15 cellular contexts compared by ENCODE assay signal in genomic region chr21:32329331-32329730, GRCh38. TPM values are rescaled to one million over a fixed set of nuclear protein-coding genes. Genes with fewer than 3 reads are reported as not detected.
DNase-seq lines count a peak whose midpoint lies in the region; ATAC-seq and TF ChIP-seq lines count a peak whose summit lies in the region.
"Had no signal": no experiment of that assay in that cellular context is flagged by ENCODE, and none has a peak within 500 bp of the region (broad histone marks: within the 10 kb centered on the region; RNA-seq: fewer than 3 reads in every experiment).

No MANE protein-coding gene starts in this region.

- H3K36me3 ChIP-seq in mesendoderm (ENCODE audit: control insufficient read depth, insufficient read depth, low read length) (peaks cover 7% of the 10 kb centered on the region), subcutaneous abdominal adipose tissue (ENCODE audit: control insufficient read depth in 5 of 5, insufficient read depth in 5 of 5, low read length in 5 of 5) (peaks cover 14 to 51% (median 46%) of the 10 kb centered on the region in 5 donors), OCI-LY7 (ENCODE audit: insufficient read depth, low read length) (peaks cover 98% of the 10 kb centered on the region), mammary epithelial cell (ENCODE audit: insufficient read depth, low read length) (peaks cover 45% of the 10 kb centered on the region)

- no peaks in the 10 kb centered on the region for H3K27me3 Mint-ChIP-seq in activated CD8-positive, alpha-beta memory T cell treated with anti-CD3 and anti-CD28 coated beads, Interleukin-2, amount 10 ng/mL, durations not matched to agents 7 days and 5 days
- H3K27me3 Mint-ChIP-seq: CD8-positive, alpha-beta memory T cell had no signal

- BruUV-seq in OCI-LY7 (replicated peaks; lab: Mats Ljungman, UMichigan), result no TSS peak
- no TSS peak for BruUV-seq in mammary epithelial cell (replicated peaks; lab: Mats Ljungman, UMichigan)

- no peak overlapping the region for H2BK15ac ChIP-seq in mesendoderm (replicated peaks; ENCODE audit: low read depth)

- peaks cover 8% of the 10 kb centered on the region for H3K4me1 ChIP-seq in mesendoderm (ENCODE audit: control insufficient read depth, low read depth, low read length)
- H3K4me1 ChIP-seq in subcutaneous abdominal adipose tissue (ENCODE audit: control insufficient read depth in 5 of 5, insufficient read depth in 5 of 5, low read length in 5 of 5), result peaks cover 0 to 29% (median 16%) of the 10 kb centered on the region in 5 donors
- H3K4me1 ChIP-seq in OCI-LY7 (ENCODE audit: insufficient read depth, low read length, poor library complexity, severe bottlenecking), result no peaks in the 10 kb centered on the region
- H3K4me1 ChIP-seq in mammary epithelial cell (ENCODE audit: insufficient read depth, low read length), result no peaks in the 10 kb centered on the region

- no peaks in the 10 kb centered on the region for H3K4me1 Mint-ChIP-seq in activated CD8-positive, alpha-beta memory T cell treated with anti-CD3 and anti-CD28 coated beads, Interleukin-2, amount 10 ng/mL, durations not matched to agents 7 days and 5 days

- WGBS in mesendoderm (ENCODE audit: extremely low coverage, insufficient coverage, low lambda C conversion rate), result no CpG with 5 or more reads among the region's 2 CpGs
- WGBS in mammary epithelial cell (ENCODE audit: low coverage, missing lambda C conversion rate), result 98% methylated on average over 2 of the region's 2 CpGs

- CTCF ChIA-PET in OCI-LY7 (lab: Charles Lee; ENCODE audit: unreplicated experiment) (no interaction called here), mammary epithelial cell (lab: Charles Lee; ENCODE audit: low non-redundant PET) (no interaction called here)
- CTCF ChIA-PET in activated CD8-positive, alpha-beta memory T cell treated with anti-CD3 and anti-CD28 coated beads, Interleukin-2, amount 10 ng/mL, durations not matched to agents 7 days and 5 days (lab: Charles Lee), result no interaction called here

- no peaks in the 10 kb centered on the region for H3K79me2 ChIP-seq in mesendoderm (ENCODE audit: control insufficient read depth, insufficient read depth, low read length)
- no peaks in the 10 kb centered on the region for H3K79me2 ChIP-seq in OCI-LY7 (ENCODE audit: insufficient read depth, low read depth, low read length)
- H3K79me2 ChIP-seq in mammary epithelial cell (ENCODE audit: insufficient read depth, low read length), result peaks cover 16% of the 10 kb centered on the region

- H3K4me3 ChIP-seq in mesendoderm (ENCODE audit: low read length) (no peak overlapping the region), subcutaneous abdominal adipose tissue (ENCODE audit: low read depth in 1 of 5, low read length in 5 of 5) (no peak overlapping the region), OCI-LY7 (ENCODE audit: low read depth, low read length, poor library complexity, severe bottlenecking) (no peak overlapping the region), mammary epithelial cell (replicated peaks in 1 of 3; ENCODE audit: insufficient read depth in 1 of 3, low read depth in 2 of 3, low read length in 3 of 3) (no peak overlapping the region)

- H2BK120ac ChIP-seq in mesendoderm (ENCODE audit: low read depth, low read length), result no peak overlapping the region

- no peaks in the 10 kb centered on the region for H4K20me1 ChIP-seq in OCI-LY7 (ENCODE audit: insufficient read depth, low read length)
- no peaks in the 10 kb centered on the region for H4K20me1 ChIP-seq in mammary epithelial cell (ENCODE audit: insufficient read depth, low read length)

- no peaks in the 10 kb centered on the region for H3K9me3 Mint-ChIP-seq in activated CD8-positive, alpha-beta memory T cell treated with anti-CD3 and anti-CD28 coated beads, Interleukin-2, amount 10 ng/mL, durations not matched to agents 7 days and 5 days (ENCODE audit: low read depth)
- H3K9me3 Mint-ChIP-seq: CD8-positive, alpha-beta memory T cell had no signal

- intact Hi-C loops in OCI-LY7 (cut with micrococcal nuclease; ENCODE audit: unreplicated experiment) (no loop called here), mammary epithelial cell (cut with micrococcal nuclease) (no loop called here)

- in situ Hi-C loops in mammary epithelial cell (cut with MboI; ENCODE audit: low sequenced_read_pairs in 2 of 2), result no loop called here

- H3K9me2 ChIP-seq in OCI-LY7 (ENCODE audit: insufficient read depth, low read length), result no peaks in the 10 kb centered on the region

- no peak for ATAC-seq in activated CD8-positive, alpha-beta memory T cell treated with anti-CD3 and anti-CD28 coated beads, Interleukin-2, amount 10 ng/mL, durations not matched to agents 7 days and 5 days

- H3K79me1 ChIP-seq in mesendoderm (ENCODE audit: low read length), result no peaks in the 10 kb centered on the region

- H2AFZ ChIP-seq in OCI-LY7 (ENCODE audit: low read length), result no peak overlapping the region
- H2AFZ ChIP-seq in mammary epithelial cell (ENCODE audit: low read depth, low read length), result no peak overlapping the region

- H3K4ac ChIP-seq in mesendoderm (ENCODE audit: low read depth, low read length), result no peak overlapping the region

- no peak overlapping the region for H4K5ac ChIP-seq in mesendoderm (ENCODE audit: low read length)

- no peak overlapping the region for H2AK5ac ChIP-seq in mesendoderm (ENCODE audit: low read length)

- DNase-seq in LHCN-M2 (ENCODE audit: low read depth), result peak; percentile 42
- no peak for DNase-seq in mesendoderm
- no peak for DNase-seq in OCI-LY7 (ENCODE audit: low spot score)
- no peak for DNase-seq in mammary epithelial cell
- no peak for DNase-seq in epidermal melanocyte (ENCODE audit: insufficient read length, low spot score)
- DNase-seq in activated CD8-positive, alpha-beta memory T cell treated with anti-CD3 and anti-CD28 coated beads, Interleukin-2, amount 10 ng/mL, durations not matched to agents 7 days and 5 days, result no peak
- DNase-seq: activated CD8-positive, alpha-beta memory T cell treated with anti-CD3 and anti-CD28 coated beads for 24 hours; CD8-positive, alpha-beta memory T cell; H7; islet precursor cell; KBM-7; NCI-H2107; occipital lobe had no signal

- no peak overlapping the region for H2BK5ac ChIP-seq in mesendoderm (ENCODE audit: low read length)

- dilution Hi-C loops in mammary epithelial cell (cut with HindIII; ENCODE audit: low sequenced_read_pairs), result no loop called here

- H3K27ac Mint-ChIP-seq in activated CD8-positive, alpha-beta memory T cell treated with anti-CD3 and anti-CD28 coated beads, Interleukin-2, amount 10 ng/mL, durations not matched to agents 7 days and 5 days, result no peak overlapping the region

- H3K4me3 Mint-ChIP-seq in activated CD8-positive, alpha-beta memory T cell treated with anti-CD3 and anti-CD28 coated beads, Interleukin-2, amount 10 ng/mL, durations not matched to agents 7 days and 5 days, result no peak overlapping the region
- H3K4me3 Mint-ChIP-seq: CD8-positive, alpha-beta memory T cell had no signal

- H3K27ac ChIP-seq in cingulate gyrus (ENCODE audit: low read depth, low read length) (peak overlapping the region; percentile 42), mesendoderm (ENCODE audit: low read depth, low read length) (no peak overlapping the region), subcutaneous abdominal adipose tissue (ENCODE audit: low read depth, low read length) (peak overlapping the region; percentile 61), OCI-LY7 (ENCODE audit: low read depth, low read length, poor library complexity, severe bottlenecking) (no peak overlapping the region), mammary epithelial cell (ENCODE audit: insufficient read depth, low read depth, low read length) (no peak overlapping the region)

- TF ChIP-seq CTCF in OCI-LY7 (conservative IDR thresholded peaks at IDR 0.05; ENCODE audit: low read length) (no peak), mammary epithelial cell (conservative IDR thresholded peaks at IDR 0.05 in 1 of 2, IDR thresholded peaks at IDR 0.05 in 1 of 2; ENCODE audit: extremely low read depth in 1 of 2, insufficient read depth in 1 of 2, low read depth in 1 of 2, low read length in 2 of 2) (no peak)

- no peak overlapping the region for H4K8ac ChIP-seq in mesendoderm (ENCODE audit: low read depth, low read length)

- no peaks in the 10 kb centered on the region for H3K27me3 ChIP-seq in mesendoderm (ENCODE audit: insufficient read depth, low read length, poor library complexity)
- H3K27me3 ChIP-seq in subcutaneous abdominal adipose tissue (ENCODE audit: control insufficient read depth in 5 of 5, insufficient read depth in 4 of 5, low read length in 5 of 5), result no peaks in the 10 kb centered on the region
- H3K27me3 ChIP-seq in mammary epithelial cell (ENCODE audit: insufficient read depth, low read length), result no peaks in the 10 kb centered on the region

- no peak overlapping the region for H3K9ac ChIP-seq in mesendoderm (ENCODE audit: low read length)
- no peak overlapping the region for H3K9ac ChIP-seq in subcutaneous abdominal adipose tissue (ENCODE audit: low read length in 5 of 5)
- H3K9ac ChIP-seq in mammary epithelial cell (ENCODE audit: insufficient read depth, low read length), result no peak overlapping the region

- peaks cover 74% of the 10 kb centered on the region for H3K36me3 Mint-ChIP-seq in activated CD8-positive, alpha-beta memory T cell treated with anti-CD3 and anti-CD28 coated beads, Interleukin-2, amount 10 ng/mL, durations not matched to agents 7 days and 5 days

- peak overlapping the region; percentile 17 for H3K56ac ChIP-seq in mesendoderm (ENCODE audit: low read length)

- H3K4me2 ChIP-seq in mesendoderm (ENCODE audit: low read length), result no peak overlapping the region
- no peak overlapping the region for H3K4me2 ChIP-seq in OCI-LY7 (ENCODE audit: low read length)
- H3K4me2 ChIP-seq in mammary epithelial cell (ENCODE audit: insufficient read depth, low read depth, low read length), result no peak overlapping the region

- H3K18ac ChIP-seq in mesendoderm (ENCODE audit: low read length), result no peak overlapping the region

- H3K9me3 ChIP-seq in subcutaneous abdominal adipose tissue (ENCODE audit: control insufficient read depth in 5 of 5, low read length in 5 of 5), result no peaks in the 10 kb centered on the region
- H3K9me3 ChIP-seq in OCI-LY7 (ENCODE audit: low read length), result no peaks in the 10 kb centered on the region
- H3K9me3 ChIP-seq in mammary epithelial cell (replicated peaks; ENCODE audit: insufficient read depth, low read length), result no peaks in the 10 kb centered on the region

- POLR2A ChIA-PET in OCI-LY7 (lab: Charles Lee), result no interaction called here

- no peak overlapping the region for H3K23ac ChIP-seq in mesendoderm (ENCODE audit: low read length)

RNA-seq across cellular contexts. Expression of gene MRAP, which starts 30.7 kb away (rescaled TPM):
- total RNA-seq in LHCN-M2 (2014; rRNA removed) (not detected in 2 replicates), OCI-LY7 (2022) (not detected in 2 replicates), mammary epithelial cell (not detected)
- not detected for polyA plus RNA-seq in LHCN-M2 (2012)
- not detected for polyA plus RNA-seq in mesendoderm (2013, experiment 1 of 2)
- not detected for polyA plus RNA-seq in mesendoderm (2013, experiment 2 of 2)
- total RNA-seq in OCI-LY7 (2014; rRNA removed; shearing (Covaris generic)), result not detected in 2 replicates
- not detected for polyA plus RNA-seq in mammary epithelial cell
- not detected for polyA minus RNA-seq in mammary epithelial cell
- not detected for total RNA-seq in activated CD8-positive, alpha-beta memory T cell treated with anti-CD3 and anti-CD28 coated beads, Interleukin-2, amount 10 ng/mL, durations not matched to agents 7 days and 5 days
- total RNA-seq: CD8-positive, alpha-beta memory T cell; H7; occipital lobe had no signal
- polyA plus RNA-seq: CD8-positive, alpha-beta memory T cell had no signal

RNA-seq across cellular contexts. Expression of gene MIS18A, which starts 50.5 kb away (rescaled TPM):
- total RNA-seq in LHCN-M2 (2014; rRNA removed) (23.9 and 27.1 TPM in 2 replicates), OCI-LY7 (2022) (48.5 and 53.0 TPM in 2 replicates), mammary epithelial cell (10 to 100 TPM in 1 of 2 donors, 1 to 10 TPM in 1; 4.3 to 14.8 TPM)
- polyA plus RNA-seq in LHCN-M2 (2012), result 10.5 TPM
- polyA plus RNA-seq in mesendoderm (2013, experiment 1 of 2), result 87.4 TPM
- polyA plus RNA-seq in mesendoderm (2013, experiment 2 of 2), result 86.9 TPM
- total RNA-seq in OCI-LY7 (2014; rRNA removed; shearing (Covaris generic)), result 25.2 and 31.7 TPM in 2 replicates
- polyA plus RNA-seq in mammary epithelial cell, result 14.3 TPM
- polyA minus RNA-seq in mammary epithelial cell, result 0.93 TPM
- 10 to 100 TPM; 29.3 to 30.1 TPM for total RNA-seq in activated CD8-positive, alpha-beta memory T cell treated with anti-CD3 and anti-CD28 coated beads, Interleukin-2, amount 10 ng/mL, durations not matched to agents 7 days and 5 days

Comparison
In these comparisons a context has a peak if more than half of its experiments do, and no peak if none do; other contexts are left out.
1. H3K27ac ChIP-seq: peak in cingulate gyrus (single experiment) and subcutaneous abdominal adipose tissue (single experiment); none in mesendoderm (single experiment), OCI-LY7 (single experiment) and mammary epithelial cell (single experiment).